Comparison of ENCODE assay signal across 8 cellular contexts in the genomic region with DNA sequence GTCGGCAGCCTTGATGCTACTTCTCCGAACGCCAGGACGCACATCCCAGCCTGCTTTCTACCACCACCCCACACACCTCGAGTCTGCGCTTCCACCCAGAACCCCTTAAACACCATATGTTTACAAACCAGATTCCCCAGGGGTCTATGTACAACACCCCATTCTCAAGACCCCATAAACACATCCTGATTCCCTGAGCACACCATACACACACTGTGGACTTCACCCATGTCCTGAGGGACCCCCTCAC.
A peak's percentile ranks its signal among the peaks of the same experiment; 100 is the strongest.
DNase-seq lines count a peak whose midpoint lies in the region; ATAC-seq and TF ChIP-seq lines count a peak whose summit lies in the region.

No MANE protein-coding gene starts in this region.

- POLR2A ChIA-PET in AG04449 (lab: Yijun Ruan, JAX) = no interaction called here

- no peak for TF ChIP-seq CTCF in AG04449 (IDR thresholded peaks at IDR 0.05; ENCODE audit: insufficient read depth, low read length, missing control alignments)
- no peak for TF ChIP-seq CTCF in Loucy (conservative IDR thresholded peaks at IDR 0.05; ENCODE audit: low read length)
- no peak for TF ChIP-seq CTCF in nephron (IDR thresholded peaks at IDR 0.05; ENCODE audit: unreplicated experiment in 3 of 3)

- no peaks in the 10 kb centered on the region for H3K9me3 Mint-ChIP-seq in effector memory CD8-positive, alpha-beta T cell
- H3K9me3 Mint-ChIP-seq in nephron = no peaks in the 10 kb centered on the region

- no peaks in the 10 kb centered on the region for H3K9me2 ChIP-seq in Loucy (replicated peaks; ENCODE audit: low read depth, low read length)

- H3K4me1 Mint-ChIP-seq in effector memory CD8-positive, alpha-beta T cell (ENCODE audit: low read depth in 2 of 2) = peaks cover 11% of the 10 kb centered on the region in 2 donors
- H3K4me1 Mint-ChIP-seq in nephron = peaks cover 34% of the 10 kb centered on the region

- H3K9me3 ChIP-seq in Loucy (ENCODE audit: insufficient read depth, low read depth, low read length) = no peaks in the 10 kb centered on the region

- ATAC-seq in effector memory CD8-positive, alpha-beta T cell (replicated peaks) = no peak

- DNase-seq in AG04449 (ENCODE audit: low read depth, low spot score) (no peak), AML-193 (lab: John Stamatoyannopoulos, UW) (no peak), KBM-7 (no peak), HuH-7.5 (ENCODE audit: low spot score) (no peak)
- DNase-seq in effector memory CD8-positive, alpha-beta T cell = no peak
- no peak for DNase-seq in stimulated activated CD4-positive, alpha-beta T cell treated with anti-CD3 and anti-CD28 coated beads, Interleukin-4, amount 100 ng/mL, for 4 hours

- peaks cover 0 to 10% of the 10 kb centered on the region in 2 donors for H3K27me3 Mint-ChIP-seq in effector memory CD8-positive, alpha-beta T cell
- no peaks in the 10 kb centered on the region for H3K27me3 Mint-ChIP-seq in nephron (ENCODE audit: low read depth)

- H3F3A ChIP-seq in Loucy (ENCODE audit: low read depth) = no peaks in the 10 kb centered on the region

- peaks cover 53% of the 10 kb centered on the region for H3K79me2 ChIP-seq in Loucy (ENCODE audit: insufficient read depth, low read length)

- peak overlapping the region; percentile 30 to 75 for H3K4me3 Mint-ChIP-seq in effector memory CD8-positive, alpha-beta T cell
- peak overlapping the region; percentile 89 to 92 (median 90) for H3K4me3 Mint-ChIP-seq in nephron

- CTCF ChIA-PET in AG04449 (lab: Yijun Ruan, JAX) = interaction anchor here (1.0 to 2.4 kb wide), 13 partner anchors 9 to 416 kb away, joined by 3 to 18 read pairs (median 5); no protein-coding TSS in a partner anchor

- H3K36me3 Mint-ChIP-seq in effector memory CD8-positive, alpha-beta T cell (ENCODE audit: insufficient read depth) = peaks cover 5% of the 10 kb centered on the region
- H3K36me3 Mint-ChIP-seq in nephron (ENCODE audit: low read depth) = no peaks in the 10 kb centered on the region

- H3K27ac Mint-ChIP-seq in effector memory CD8-positive, alpha-beta T cell = peak overlapping the region in 1 of 2 donors; percentile 28
- peak overlapping the region; percentile 13 to 45 (median 42) for H3K27ac Mint-ChIP-seq in nephron

- no peaks in the 10 kb centered on the region for H3K27me3 ChIP-seq in Loucy (ENCODE audit: insufficient read depth, low read length, poor library complexity, severe bottlenecking)

- H4K20me1 ChIP-seq in Loucy (ENCODE audit: insufficient read depth, low read length, poor library complexity, severe bottlenecking) = no peaks in the 10 kb centered on the region

- no peak overlapping the region for H2AFZ ChIP-seq in Loucy (ENCODE audit: low read length)

- H3K36me3 ChIP-seq in Loucy (ENCODE audit: insufficient read depth, low read length) = no peaks in the 10 kb centered on the region

- in situ Hi-C loops in KBM-7 (cut with MboI; ENCODE audit: low pct_unique_long_range_greater_than_20kb, low sequenced_read_pairs) = no loop called here

- H3K4me1 ChIP-seq in Loucy (ENCODE audit: insufficient read depth, low read length, poor library complexity, severe bottlenecking) = peaks cover 49% of the 10 kb centered on the region

- H3K4me2 ChIP-seq in Loucy (ENCODE audit: low read depth, low read length, poor library complexity, severe bottlenecking) = peak overlapping the region; percentile 87

- peak overlapping the region; percentile 77 for H3K9ac ChIP-seq in Loucy (ENCODE audit: low read depth, low read length, poor library complexity, severe bottlenecking)

- H3K4me3 ChIP-seq in AG04449 (ENCODE audit: low read depth, low read length) (peak overlapping the region; percentile 73), Loucy (ENCODE audit: low read length, poor library complexity, severe bottlenecking) (peak overlapping the region; percentile 84)
